ENCODE assay signal across 10 cellular contexts in the genomic region with DNA sequence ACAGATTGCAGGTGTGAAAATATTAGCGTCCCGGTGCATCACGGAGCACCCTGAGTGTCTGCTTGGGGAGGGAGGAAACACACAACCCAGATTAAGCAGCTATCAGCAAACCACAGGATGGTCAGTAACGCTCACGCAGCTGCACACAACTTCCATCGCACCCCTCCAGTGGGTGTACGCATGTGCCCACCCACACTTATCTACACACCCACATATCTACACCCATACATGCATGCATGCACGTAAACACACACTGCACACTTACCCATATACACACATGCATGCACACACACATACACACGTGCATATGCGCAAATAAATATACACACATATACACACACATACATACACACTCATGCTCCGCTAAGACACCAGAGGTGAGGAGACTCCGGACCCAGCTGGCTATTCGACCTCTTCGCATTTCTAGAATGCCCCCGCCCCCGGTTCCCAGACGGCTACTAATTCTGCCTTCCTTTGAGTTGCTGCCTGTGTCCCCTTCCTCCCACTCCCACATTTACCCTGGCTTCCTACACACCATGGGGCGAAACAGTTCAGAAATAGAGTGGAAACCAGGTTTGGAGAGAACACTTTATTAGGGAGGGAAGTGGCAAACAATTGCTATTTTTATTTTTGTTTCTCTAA. TPM values are rescaled to one million over a fixed set of nuclear protein-coding genes. Genes with fewer than 3 reads are reported as not detected.
DNase-seq lines count a peak whose midpoint lies in the region; ATAC-seq and TF ChIP-seq lines count a peak whose summit lies in the region.
"Had no signal": no experiment of that assay in that cellular context is flagged by ENCODE, and none has a peak within 500 bp of the region (broad histone marks: within the 10 kb centered on the region; RNA-seq: fewer than 3 reads in every experiment).

No MANE protein-coding gene starts in this region.

- peak overlapping the region; percentile 86 to 95 (median 90) for H3K27ac Mint-ChIP-seq in CD8-positive, alpha-beta memory T cell
- peak overlapping the region; percentile 85 for H3K27ac Mint-ChIP-seq in T-helper 17 cell
- H3K27ac Mint-ChIP-seq in naive B cell = peak overlapping the region; percentile 78 to 96 (median 90)
- H3K27ac Mint-ChIP-seq in progenitor cell of endocrine pancreas = no peak overlapping the region
- H3K27ac Mint-ChIP-seq: type B pancreatic cell had no signal

- TF ChIP-seq CTCF in progenitor cell of endocrine pancreas (IDR thresholded peaks at IDR 0.05; ENCODE audit: unreplicated experiment) = no peak

- H3K4me1 ChIP-seq in CD8-positive, alpha-beta memory T cell (ENCODE audit: insufficient read depth, low read length) = peaks cover 91% of the 10 kb centered on the region
- H3K4me1 ChIP-seq in SJCRH30 = peaks cover 34% of the 10 kb centered on the region

- CTCF ChIA-PET in CD8-positive, alpha-beta memory T cell (lab: Charles Lee) = interaction anchor here (1.2 to 5.3 kb wide), 9 partner anchors 10 to 115 kb away, joined by 3 to 18 read pairs (median 6); a partner anchor contains a TSS

- H3K4me1 Mint-ChIP-seq in CD8-positive, alpha-beta memory T cell = peaks cover 94 to 100% (median 99%) of the 10 kb centered on the region in 3 donors
- H3K4me1 Mint-ChIP-seq in T-helper 17 cell (peaks cover 67% of the 10 kb centered on the region), naive B cell (peaks cover 66 to 95% (median 82%) of the 10 kb centered on the region in 3 donors), progenitor cell of endocrine pancreas (ENCODE audit: low read depth) (peaks cover 3% of the 10 kb centered on the region)

- H3K9me3 ChIP-seq in CD8-positive, alpha-beta memory T cell (ENCODE audit: low read length) = no peaks in the 10 kb centered on the region
- H3K9me3 ChIP-seq in T-helper 17 cell (ENCODE audit: control insufficient read depth, low read length, poor library complexity, severe bottlenecking) (no peaks in the 10 kb centered on the region), SJCRH30 (replicated peaks) (peaks cover 7% of the 10 kb centered on the region; the same call in 1 of the 2 replicates)

- H3K36me3 ChIP-seq in CD8-positive, alpha-beta memory T cell (ENCODE audit: insufficient read depth, low read length) = no peaks in the 10 kb centered on the region
- H3K36me3 ChIP-seq in SJCRH30 = peaks cover 10% of the 10 kb centered on the region

- peak overlapping the region; percentile 52 for H3K4me3 ChIP-seq in CD8-positive, alpha-beta memory T cell (ENCODE audit: low read length)
- no peak overlapping the region for H3K4me3 ChIP-seq in SJCRH30

- peaks cover 0 to 7% of the 10 kb centered on the region in 2 donors for H3K27me3 Mint-ChIP-seq in CD8-positive, alpha-beta memory T cell
- no peaks in the 10 kb centered on the region for H3K27me3 Mint-ChIP-seq in T-helper 17 cell
- H3K27me3 Mint-ChIP-seq in naive B cell = no peaks in the 10 kb centered on the region
- no peaks in the 10 kb centered on the region for H3K27me3 Mint-ChIP-seq in progenitor cell of endocrine pancreas

- POLR2A ChIA-PET in CD8-positive, alpha-beta memory T cell (lab: Charles Lee) = interaction anchor here (1.0 to 2.6 kb wide), 5 partner anchors 9 to 33 kb away, joined by 3 to 15 read pairs (median 4); a partner anchor contains a TSS

- peak overlapping the region; percentile 66 to 92 (median 77) for H3K4me3 Mint-ChIP-seq in CD8-positive, alpha-beta memory T cell
- H3K4me3 Mint-ChIP-seq in T-helper 17 cell (peak overlapping the region; percentile 69), naive B cell (peak overlapping the region; percentile 57 to 93 (median 84)), progenitor cell of endocrine pancreas (ENCODE audit: low read depth) (no peak overlapping the region)
- H3K4me3 Mint-ChIP-seq: type B pancreatic cell had no signal

- peaks cover 0 to 5% (median 0%) of the 10 kb centered on the region in 5 donors for H3K9me3 Mint-ChIP-seq in CD8-positive, alpha-beta memory T cell
- H3K9me3 Mint-ChIP-seq in naive B cell (peaks cover 0 to 9% (median 4%) of the 10 kb centered on the region in 7 donors), progenitor cell of endocrine pancreas (ENCODE audit: low read depth) (peaks cover 3% of the 10 kb centered on the region)
- H3K9me3 Mint-ChIP-seq: type B pancreatic cell had no signal

- no peak overlapping the region for H3K27ac ChIP-seq in CD8-positive, alpha-beta memory T cell (ENCODE audit: low read depth, low read length)
- no peak overlapping the region for H3K27ac ChIP-seq in SJCRH30

- ATAC-seq in GM21390 (IDR thresholded peaks at IDR 0.05; ENCODE audit: unreplicated experiment) = peak; percentile 33
- ATAC-seq in T-helper 17 cell = peak; percentile 2
- no peak for ATAC-seq in naive B cell (ENCODE audit: low read depth in 2 of 2)
- ATAC-seq in HG03565 (IDR thresholded peaks at IDR 0.05; ENCODE audit: unreplicated experiment) = no peak

- no peak for DNase-seq in CD8-positive, alpha-beta memory T cell
- no peak for DNase-seq in T-helper 17 cell
- no peak for DNase-seq in naive B cell
- no peak for DNase-seq in progenitor cell of endocrine pancreas (ENCODE audit: low spot score, unreplicated experiment)
- no peak for DNase-seq in SJCRH30
- no peak for DNase-seq in activated CD4-positive, CD25-positive, alpha-beta regulatory T cell (lab: John Stamatoyannopoulos, UW)
- DNase-seq: left ventricle myocardium superior had no signal

- no peaks in the 10 kb centered on the region for H3K27me3 ChIP-seq in CD8-positive, alpha-beta memory T cell (ENCODE audit: insufficient read depth, low read length, poor library complexity, severe bottlenecking)
- H3K27me3 ChIP-seq in SJCRH30 = no peaks in the 10 kb centered on the region

- H3K36me3 Mint-ChIP-seq in CD8-positive, alpha-beta memory T cell = peaks cover 0 to 58% (median 8%) of the 10 kb centered on the region in 3 donors
- peaks cover 2% of the 10 kb centered on the region for H3K36me3 Mint-ChIP-seq in T-helper 17 cell (ENCODE audit: low read depth)
- peaks cover 7 to 12% of the 10 kb centered on the region in 2 donors for H3K36me3 Mint-ChIP-seq in naive B cell
- H3K36me3 Mint-ChIP-seq in progenitor cell of endocrine pancreas (ENCODE audit: insufficient read depth) = no peaks in the 10 kb centered on the region

RNA-seq across cellular contexts. Expression of a gene that starts 26.2 kb away (rescaled TPM):
- 10 to 100 TPM; 37.7 to 39.6 TPM for total RNA-seq in CD8-positive, alpha-beta memory T cell
- 50.1 TPM for polyA plus RNA-seq in CD8-positive, alpha-beta memory T cell
- total RNA-seq in T-helper 17 cell = 100 to 1,000 TPM; 128 to 166 TPM
- polyA plus RNA-seq in naive B cell (ENCODE audit: low read depth in 6 of 6) = 10 to 100 TPM; 24.5 to 48.9 (median 34.1) TPM
- total RNA-seq in progenitor cell of endocrine pancreas = 9.3 and 9.8 TPM in 2 replicates
- 22.5 and 23.2 TPM in 2 replicates for total RNA-seq in SJCRH30 (2014; rRNA removed; shearing (Covaris generic))

Comparison
In these comparisons a context has a peak if more than half of its experiments do, and no peak if none do; other contexts are left out.
1. ATAC-seq: peak in GM21390 (single experiment) and T-helper 17 cell (single experiment); none in naive B cell (0 of 2) and HG03565 (single experiment).